1 cellular context compared by ENCODE assay signal in the genomic region with DNA sequence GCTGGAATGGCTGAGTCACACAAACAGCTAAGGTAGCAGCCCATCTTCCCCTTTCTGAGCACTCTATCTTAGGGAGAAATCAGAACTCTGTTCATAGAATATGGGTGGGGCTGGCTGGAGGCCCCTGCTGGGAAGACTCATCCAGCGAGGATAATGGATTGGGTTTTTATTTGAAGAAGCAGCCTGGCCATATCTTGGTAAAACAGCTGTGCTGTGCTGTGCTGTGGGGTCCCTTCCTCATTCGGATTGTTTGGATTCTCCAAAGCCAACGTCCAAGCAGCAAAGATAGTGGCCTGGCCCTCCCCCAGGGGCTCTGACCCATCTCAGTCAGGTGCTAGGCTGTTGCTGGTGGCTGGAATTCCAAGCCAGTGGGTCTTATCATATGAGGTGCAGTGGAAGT.
TF ChIP-seq lines count a peak whose summit lies in the region.

No MANE protein-coding gene starts in this region.

TF ChIP-seq in K562, 482 proteins besides CTCF, POLR2A, EP300 and RAD21 (continued from another document and continues in another):
- no peak for TF ChIP-seq CREB3 (tag; conservative IDR thresholded peaks at IDR 0.05; ENCODE audit: low read depth)
- no peak for TF ChIP-seq POU5F1 (IDR thresholded peaks at IDR 0.05; ENCODE audit: borderline replicate concordance, low read depth, low read length, partially characterized antibody)
- no peak for TF ChIP-seq PURB (CRISPR knock-in tag; IDR thresholded peaks at IDR 0.05; ENCODE audit: low read depth)
- TF ChIP-seq TBL1XR1 (IDR thresholded peaks at IDR 0.05; ENCODE audit: low read length in 2 of 2) = no peak
- no peak for TF ChIP-seq CCNT2 (IDR thresholded peaks at IDR 0.05; ENCODE audit: borderline replicate concordance, extremely low read depth, insufficient read length, low read depth, low read length)
- TF ChIP-seq, protein P1, sequence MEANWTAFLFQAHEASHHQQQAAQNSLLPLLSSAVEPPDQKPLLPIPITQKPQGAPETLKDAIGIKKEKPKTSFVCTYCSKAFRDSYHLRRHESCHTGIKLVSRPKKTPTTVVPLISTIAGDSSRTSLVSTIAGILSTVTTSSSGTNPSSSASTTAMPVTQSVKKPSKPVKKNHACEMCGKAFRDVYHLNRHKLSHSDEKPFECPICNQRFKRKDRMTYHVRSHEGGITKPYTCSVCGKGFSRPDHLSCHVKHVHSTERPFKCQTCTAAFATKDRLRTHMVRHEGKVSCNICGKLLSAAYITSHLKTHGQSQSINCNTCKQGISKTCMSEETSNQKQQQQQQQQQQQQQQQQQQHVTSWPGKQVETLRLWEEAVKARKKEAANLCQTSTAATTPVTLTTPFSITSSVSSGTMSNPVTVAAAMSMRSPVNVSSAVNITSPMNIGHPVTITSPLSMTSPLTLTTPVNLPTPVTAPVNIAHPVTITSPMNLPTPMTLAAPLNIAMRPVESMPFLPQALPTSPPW (CRISPR knock-in tag; IDR thresholded peaks at IDR 0.05) = peak; percentile 41
- peak; percentile 68 for TF ChIP-seq TCF3 (CRISPR knock-in tag; IDR thresholded peaks at IDR 0.05)
- no peak for TF ChIP-seq TCF7 (IDR thresholded peaks at IDR 0.05; ENCODE audit: borderline replicate concordance)
- no peak for TF ChIP-seq FOXK1 (CRISPR knock-in tag; IDR thresholded peaks at IDR 0.05; ENCODE audit: borderline replicate concordance)
- no peak for TF ChIP-seq MEF2A (IDR thresholded peaks at IDR 0.05; ENCODE audit: control insufficient read depth, low read depth, low read length)
- no peak for TF ChIP-seq ETV1 (tag; conservative IDR thresholded peaks at IDR 0.05; ENCODE audit: low read depth)
- TF ChIP-seq TEAD4 (IDR thresholded peaks at IDR 0.05; ENCODE audit: low read length) = peak; percentile 16; the same call in 1 of the 2 replicates
- TF ChIP-seq TEAD4 (CRISPR knock-in tag; IDR thresholded peaks at IDR 0.05; ENCODE audit: borderline replicate concordance) = no peak
- TF ChIP-seq ZNF143 (CRISPR knock-in tag; IDR thresholded peaks at IDR 0.05) = no peak
- TF ChIP-seq RBBP5 (IDR thresholded peaks at IDR 0.05; ENCODE audit: borderline replicate concordance, insufficient read depth, low read length, poor library complexity, severe bottlenecking) = no peak
- TF ChIP-seq ZNF354B (CRISPR knock-in tag; IDR thresholded peaks at IDR 0.05) = no peak
- no peak for TF ChIP-seq ZNF830 (CRISPR knock-in tag; IDR thresholded peaks at IDR 0.05)
- no peak for TF ChIP-seq ZNF274 (IDR thresholded peaks at IDR 0.05; ENCODE audit: borderline replicate concordance, low read depth, low read length)
- no peak for TF ChIP-seq RCOR1 (IDR thresholded peaks at IDR 0.05; ENCODE audit: borderline replicate concordance in 1 of 2, low read depth in 2 of 2, low read length in 2 of 2)
- no peak for TF ChIP-seq CHD7 (IDR thresholded peaks at IDR 0.05; ENCODE audit: low read depth, low read length)
- no peak for TF ChIP-seq ZNF699 (CRISPR knock-in tag; IDR thresholded peaks at IDR 0.05; ENCODE audit: insufficient replicate concordance)
- no peak for TF ChIP-seq SMARCA5 (IDR thresholded peaks at IDR 0.05)
- TF ChIP-seq NBN (IDR thresholded peaks at IDR 0.05; ENCODE audit: low read depth) = no peak
- TF ChIP-seq ZNF134 (CRISPR knock-in tag; conservative IDR thresholded peaks at IDR 0.05) = no peak
- TF ChIP-seq MTA1 (IDR thresholded peaks at IDR 0.05; ENCODE audit: borderline replicate concordance) = no peak
- TF ChIP-seq SMAD4 (CRISPR knock-in tag; conservative IDR thresholded peaks at IDR 0.05) = peak; percentile 54; the same call in 1 of the 2 replicates
- TF ChIP-seq PHB (CRISPR knock-in tag; IDR thresholded peaks at IDR 0.05) = no peak
- no peak for TF ChIP-seq KLF13 (tag; IDR thresholded peaks at IDR 0.05; ENCODE audit: borderline replicate concordance, low read depth)
- TF ChIP-seq ZNF79 (CRISPR knock-in tag; IDR thresholded peaks at IDR 0.05; ENCODE audit: low read depth) = no peak
- TF ChIP-seq CBFA2T2 (conservative IDR thresholded peaks at IDR 0.05) = peak; percentile 38; the same call in 1 of the 2 replicates
- TF ChIP-seq THRAP3 (IDR thresholded peaks at IDR 0.05; ENCODE audit: borderline replicate concordance) = no peak
- TF ChIP-seq ZNF75A (CRISPR knock-in tag; IDR thresholded peaks at IDR 0.05) = no peak
- no peak for TF ChIP-seq CBX8 (IDR thresholded peaks at IDR 0.05; ENCODE audit: borderline replicate concordance, extremely low read depth, low read depth, low read length, poor library complexity, severe bottlenecking)
- TF ChIP-seq TRIM24 (IDR thresholded peaks at IDR 0.05) = peak in 1 of 2 experiments; percentile 38; a peak in 1 of 4 replicates
- peak; percentile 66 for TF ChIP-seq TAL1 (IDR thresholded peaks at IDR 0.05)
- TF ChIP-seq LARP7 (IDR thresholded peaks at IDR 0.05) = no peak
- TF ChIP-seq, protein P2, sequence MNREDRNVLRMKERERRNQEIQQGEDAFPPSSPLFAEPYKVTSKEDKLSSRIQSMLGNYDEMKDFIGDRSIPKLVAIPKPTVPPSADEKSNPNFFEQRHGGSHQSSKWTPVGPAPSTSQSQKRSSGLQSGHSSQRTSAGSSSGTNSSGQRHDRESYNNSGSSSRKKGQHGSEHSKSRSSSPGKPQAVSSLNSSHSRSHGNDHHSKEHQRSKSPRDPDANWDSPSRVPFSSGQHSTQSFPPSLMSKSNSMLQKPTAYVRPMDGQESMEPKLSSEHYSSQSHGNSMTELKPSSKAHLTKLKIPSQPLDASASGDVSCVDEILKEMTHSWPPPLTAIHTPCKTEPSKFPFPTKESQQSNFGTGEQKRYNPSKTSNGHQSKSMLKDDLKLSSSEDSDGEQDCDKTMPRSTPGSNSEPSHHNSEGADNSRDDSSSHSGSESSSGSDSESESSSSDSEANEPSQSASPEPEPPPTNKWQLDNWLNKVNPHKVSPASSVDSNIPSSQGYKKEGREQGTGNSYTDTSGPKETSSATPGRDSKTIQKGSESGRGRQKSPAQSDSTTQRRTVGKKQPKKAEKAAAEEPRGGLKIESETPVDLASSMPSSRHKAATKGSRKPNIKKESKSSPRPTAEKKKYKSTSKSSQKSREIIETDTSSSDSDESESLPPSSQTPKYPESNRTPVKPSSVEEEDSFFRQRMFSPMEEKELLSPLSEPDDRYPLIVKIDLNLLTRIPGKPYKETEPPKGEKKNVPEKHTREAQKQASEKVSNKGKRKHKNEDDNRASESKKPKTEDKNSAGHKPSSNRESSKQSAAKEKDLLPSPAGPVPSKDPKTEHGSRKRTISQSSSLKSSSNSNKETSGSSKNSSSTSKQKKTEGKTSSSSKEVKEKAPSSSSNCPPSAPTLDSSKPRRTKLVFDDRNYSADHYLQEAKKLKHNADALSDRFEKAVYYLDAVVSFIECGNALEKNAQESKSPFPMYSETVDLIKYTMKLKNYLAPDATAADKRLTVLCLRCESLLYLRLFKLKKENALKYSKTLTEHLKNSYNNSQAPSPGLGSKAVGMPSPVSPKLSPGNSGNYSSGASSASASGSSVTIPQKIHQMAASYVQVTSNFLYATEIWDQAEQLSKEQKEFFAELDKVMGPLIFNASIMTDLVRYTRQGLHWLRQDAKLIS (CRISPR knock-in tag; IDR thresholded peaks at IDR 0.05) = no peak
- TF ChIP-seq HLTF (IDR thresholded peaks at IDR 0.05) = no peak
- TF ChIP-seq PREB (CRISPR knock-in tag; IDR thresholded peaks at IDR 0.05) = no peak
- no peak for TF ChIP-seq TCF15 (CRISPR knock-in tag; IDR thresholded peaks at IDR 0.05)
- TF ChIP-seq ZKSCAN8 (CRISPR knock-in tag; IDR thresholded peaks at IDR 0.05) = no peak
- TF ChIP-seq ZNF586 (CRISPR knock-in tag; conservative IDR thresholded peaks at IDR 0.05) = no peak
- no peak for TF ChIP-seq PTTG1 (tag; IDR thresholded peaks at IDR 0.05; ENCODE audit: low read depth)
- no peak for TF ChIP-seq FOXJ2 (tag; IDR thresholded peaks at IDR 0.05)
